In the genomic region with DNA sequence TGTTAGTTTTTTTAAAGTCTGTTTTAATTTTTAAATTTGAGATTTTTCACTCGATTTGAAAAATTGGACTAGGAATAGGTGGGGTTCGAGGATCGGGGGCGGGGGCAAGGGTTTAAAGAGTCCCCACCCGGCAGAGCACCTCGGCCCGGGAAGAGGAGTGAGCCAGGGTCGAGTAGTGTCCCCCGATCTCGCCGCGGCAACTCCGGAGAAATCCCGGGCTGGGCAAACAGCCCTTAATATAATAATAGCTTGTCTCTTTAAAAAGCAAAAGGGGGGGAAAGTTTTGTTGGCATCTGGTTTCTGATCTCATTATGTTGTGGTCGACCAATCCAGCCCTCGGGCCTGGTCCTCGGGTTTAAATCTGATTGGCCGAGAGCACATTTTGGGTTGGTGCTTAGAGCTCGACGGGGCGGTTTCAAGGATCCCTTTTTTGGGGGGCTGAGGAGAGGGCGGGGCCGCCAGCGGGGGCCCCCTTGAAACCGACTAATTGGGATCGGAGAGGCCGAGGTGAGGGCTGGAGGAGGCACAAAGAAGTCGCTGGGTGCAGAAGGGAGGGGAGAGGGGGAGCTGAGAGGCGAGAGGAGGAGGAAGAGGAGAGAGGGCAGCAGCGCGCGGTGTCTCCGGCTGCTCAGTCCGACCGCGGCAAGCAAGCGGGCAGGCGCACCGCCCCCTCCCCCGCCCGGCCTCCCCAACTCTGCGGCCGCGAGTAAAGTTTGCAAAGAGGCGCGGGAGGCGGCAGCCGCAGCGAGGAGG, we compare ENCODE assay signal across 8 cellular contexts. TPM values are rescaled to one million over a fixed set of nuclear protein-coding genes. Genes with fewer than 3 reads are reported as not detected.
A peak's percentile ranks its signal among the peaks of the same experiment; 100 is the strongest.
DNase-seq lines count a peak whose midpoint lies in the region; ATAC-seq and TF ChIP-seq lines count a peak whose summit lies in the region.

A gene (plus strand): TSS at position 631 of the 753 bp plus-strand sequence. CDS start 205 bp downstream, outside the sequence.

- H3K27ac Mint-ChIP-seq in stimulated activated memory B cell treated with anti-CD40 and anti-IgM and Interleukin-4, amounts not matched to agents 10 μg/mL and 1 μg/mL and 100 μg/mL, for 72 hours = peak within 1 kb of the TSS; percentile 83

- H3K4me3 ChIP-seq in esophagus (ENCODE audit: low read depth in 1 of 2, low read length in 2 of 2) (peak within 1 kb of the TSS; percentile 53 to 58), mucosa of descending colon (no peak within 1 kb of the TSS)

- H3K36me3 ChIP-seq in ES-I3 (ENCODE audit: insufficient read depth, low read length) = no peaks in the 10 kb centered on the region
- no peaks in the 10 kb centered on the region for H3K36me3 ChIP-seq in esophagus (ENCODE audit: control insufficient read depth in 2 of 2, insufficient read depth in 2 of 2, low read length in 1 of 2)
- no peaks in the 10 kb centered on the region for H3K36me3 ChIP-seq in mucosa of descending colon (ENCODE audit: low read depth)

- H3K9me3 ChIP-seq in ES-I3 (ENCODE audit: control insufficient read depth, insufficient read depth, low read length) = no peaks in the 10 kb centered on the region
- no peaks in the 10 kb centered on the region for H3K9me3 ChIP-seq in esophagus (ENCODE audit: control insufficient read depth in 2 of 2, insufficient read depth in 1 of 2, low read depth in 1 of 2, low read length in 1 of 2)
- no peaks in the 10 kb centered on the region for H3K9me3 ChIP-seq in mucosa of descending colon

- peaks cover 35% of the 10 kb centered on the region for H3K4me1 Mint-ChIP-seq in stimulated activated memory B cell treated with anti-CD40 and anti-IgM and Interleukin-4, amounts not matched to agents 10 μg/mL and 1 μg/mL and 100 μg/mL, for 72 hours

- no peaks in the 10 kb centered on the region for H3K27me3 ChIP-seq in esophagus (ENCODE audit: control insufficient read depth in 1 of 2, insufficient read depth in 2 of 2, low read length in 2 of 2)

- intact Hi-C loops in mucosa of descending colon (cut with DNase I, micrococcal nuclease) = no loop called here

- H3K27ac ChIP-seq in esophagus (ENCODE audit: low read depth in 2 of 2, low read length in 1 of 2) = peak within 1 kb of the TSS in 1 of 2 donors; percentile 44

- peaks cover 60% of the 10 kb centered on the region for H3K27me3 Mint-ChIP-seq in stimulated activated memory B cell treated with anti-CD40 and anti-IgM and Interleukin-4, amounts not matched to agents 10 μg/mL and 1 μg/mL and 100 μg/mL, for 72 hours

- no peaks in the 10 kb centered on the region for H3K36me3 Mint-ChIP-seq in stimulated activated memory B cell treated with anti-CD40 and anti-IgM and Interleukin-4, amounts not matched to agents 10 μg/mL and 1 μg/mL and 100 μg/mL, for 72 hours

- TF ChIP-seq CTCF in mucosa of descending colon (IDR thresholded peaks at IDR 0.05) = no peak

- DNase-seq in HPDE6-E6E7 (ENCODE audit: extremely low spot score) = peak; percentile 95
- DNase-seq in NCI-H748 treated with DMSO at 0.1 percent for 48 hours (lab: John Stamatoyannopoulos, UW) = peak; percentile 83
- DNase-seq in activated CD8-positive, alpha-beta memory T cell treated with anti-CD3 and anti-CD28 coated beads, Interleukin-2, amount 50 U/mL, for 1 hour (ENCODE audit: extremely low read depth) = peak; percentile 26
- peak; percentile 65 to 77 (median 72) for DNase-seq in mucosa of descending colon
- DNase-seq in cerebellar nuclear complex (lab: John Stamatoyannopoulos, UW) = no peak

- peak within 1 kb of the TSS; percentile 77 for H3K9ac ChIP-seq in ES-I3 (ENCODE audit: low read depth, low read length)

- peak; percentile 75 for ATAC-seq in mucosa of descending colon
- ATAC-seq in stimulated activated memory B cell treated with anti-CD40 and anti-IgM and Interleukin-4, amounts not matched to agents 10 μg/mL and 1 μg/mL and 100 μg/mL, for 72 hours = peak; percentile 88

- H3K9me3 Mint-ChIP-seq in stimulated activated memory B cell treated with anti-CD40 and anti-IgM and Interleukin-4, amounts not matched to agents 10 μg/mL and 1 μg/mL and 100 μg/mL, for 72 hours = no peaks in the 10 kb centered on the region

- H3K4me1 ChIP-seq in ES-I3 (ENCODE audit: insufficient read depth, low read length) = peaks cover 22% of the 10 kb centered on the region
- H3K4me1 ChIP-seq in esophagus (ENCODE audit: control insufficient read depth in 2 of 2, insufficient read depth in 2 of 2, low read length in 1 of 2) = peaks cover 0 to 8% of the 10 kb centered on the region in 2 donors
- peaks cover 8% of the 10 kb centered on the region for H3K4me1 ChIP-seq in mucosa of descending colon (ENCODE audit: low read depth)

- peak within 1 kb of the TSS; percentile 85 for H3K4me3 Mint-ChIP-seq in stimulated activated memory B cell treated with anti-CD40 and anti-IgM and Interleukin-4, amounts not matched to agents 10 μg/mL and 1 μg/mL and 100 μg/mL, for 72 hours

- 1 to 2% methylated on average over 39 to 49 of the region's 49 CpGs for WGBS in esophagus, 2 donors

RNA-seq across cellular contexts. Expression of the gene that starts here (rescaled TPM):
- under 1 TPM; 0.37 to 0.54 TPM for polyA plus RNA-seq in esophagus
- 1 to 10 TPM in 2 of 3 donors, under 1 TPM in 1; 0.58 to 3.0 (median 1.5) TPM for total RNA-seq in mucosa of descending colon

Comparison
In these comparisons a context has a peak if more than half of its experiments do, and no peak if none do; other contexts are left out.
1. DNase-seq: peak in HPDE6-E6E7 (single experiment), NCI-H748 treated with DMSO at 0.1 percent for 48 hours (single experiment), activated CD8-positive, alpha-beta memory T cell treated with anti-CD3 and anti-CD28 coated beads, Interleukin-2, amount 50 U/mL, for 1 hour (single experiment) and mucosa of descending colon (3 of 3); none in cerebellar nuclear complex (0 of 2).